Comparison of ENCODE assay signal across 31 cellular contexts in the genomic region with DNA sequence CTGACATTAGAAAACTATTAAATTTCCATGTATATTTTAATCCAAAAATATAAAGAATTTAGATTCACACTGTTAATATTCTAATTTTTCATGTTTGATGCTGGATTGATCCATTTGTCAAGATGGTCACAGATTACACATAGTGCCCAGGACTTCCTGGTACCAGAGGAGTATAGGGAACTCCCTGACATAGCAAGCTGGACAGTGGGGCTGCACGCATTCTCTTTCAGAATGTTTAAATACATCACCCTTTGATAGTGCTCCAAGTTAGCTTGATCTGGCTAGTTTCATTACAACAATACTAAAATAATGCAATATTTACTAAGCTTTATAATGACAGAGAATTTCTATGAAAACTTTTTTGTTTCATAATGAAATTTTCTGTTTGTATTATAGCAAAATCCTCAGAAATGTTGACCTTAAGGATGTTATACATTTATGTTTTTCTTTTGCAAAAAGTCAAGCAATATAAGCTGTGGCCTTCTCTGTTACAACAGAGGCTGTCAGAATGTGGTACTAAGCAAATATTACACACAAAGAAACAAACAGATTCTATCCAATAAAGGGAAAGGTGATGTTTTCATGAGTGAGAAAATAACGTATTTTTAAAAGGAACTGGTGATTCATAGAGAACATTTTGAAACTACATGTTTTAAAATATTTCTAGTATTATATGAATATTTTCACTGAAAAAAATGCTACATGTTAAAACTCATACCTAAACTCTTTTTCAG.
"Had no signal": no experiment of that assay in that cellular context is flagged by ENCODE, and none has a peak within 500 bp of the region (broad histone marks: within the 10 kb centered on the region; RNA-seq: fewer than 3 reads in every experiment).

No MANE protein-coding gene starts in this region.

- H3K9me3 ChIP-seq: gastrocnemius medialis, heart left ventricle had no signal

- H3K27me3 ChIP-seq: brain microvascular endothelial cell, gastrocnemius medialis had no signal

- H3K36me3 Mint-ChIP-seq: activated naive CD8-positive, alpha-beta T cell; WTC11 had no signal

- DNase-seq: activated CD4-positive, alpha-beta T cell treated with anti-CD3 and anti-CD28 coated beads for 48 hours; activated CD4-positive, alpha-beta T cell treated with anti-CD3 and anti-CD28 coated beads, Interleukin-2, amount 50 U/mL, for 1 hour; activated CD4-positive, alpha-beta T cell treated with anti-CD3 and anti-CD28 coated beads, Interleukin-2, amount 50 U/mL, for 48 hours; activated CD8-positive, alpha-beta memory T cell treated with anti-CD3 and anti-CD28 coated beads for 24 hours; activated CD8-positive, alpha-beta T cell treated with anti-CD3 and anti-CD28 coated beads for 36 hours; activated effector memory CD4-positive, alpha-beta T cell treated with Interleukin-2 at 50 U/mL for 16 hours; activated gamma-delta T cell treated with Interleukin-2 at 50 U/mL for 16 hours; activated naive CD4-positive, alpha-beta T cell treated with anti-CD3 and anti-CD28 coated beads, Interleukin-2, amount 50 U/mL, for 16 hours; activated naive CD4-positive, alpha-beta T cell treated with Interleukin-2 at 50 U/mL for 16 hours; activated T-cell treated with anti-CD3 and anti-CD28 coated beads, Interleukin-2, amount 50 U/mL, for 4 hours; amniotic stem cell; anterior cingulate cortex; brain microvascular endothelial cell; caudate nucleus; cortex of kidney; dermis blood vessel endothelial cell; effector CD4-positive, alpha-beta T cell; effector memory CD8-positive, alpha-beta T cell; foreskin fibroblast; gastrocnemius medialis; glutamatergic neuron; heart left ventricle; T-helper 2 cell had no signal

- H3K9me3 Mint-ChIP-seq: activated CD8-positive, alpha-beta T cell treated with anti-CD3 and anti-CD28 coated beads for 36 hours; activated T-cell treated with anti-CD3 and anti-CD28 coated beads, Interleukin-2, amount 50 U/mL, for 4 hours; activated T-helper 17 cell treated with anti-CD3 and anti-CD28 coated beads, Interleukin-2, amount 50 U/mL, for 72 hours; effector memory CD8-positive, alpha-beta T cell; WTC11 had no signal

- H3K4me3 ChIP-seq: gastrocnemius medialis, heart left ventricle had no signal

- H3K27ac ChIP-seq: brain microvascular endothelial cell, epithelial cell of prostate, gastrocnemius medialis, heart left ventricle, VCaP had no signal

- H3K4me1 ChIP-seq: gastrocnemius medialis, heart left ventricle had no signal

- H3K27ac Mint-ChIP-seq: activated CD8-positive, alpha-beta T cell treated with anti-CD3 and anti-CD28 coated beads for 36 hours; activated naive CD8-positive, alpha-beta T cell; activated T-helper 17 cell treated with anti-CD3 and anti-CD28 coated beads, Interleukin-2, amount 50 U/mL, for 72 hours; effector memory CD8-positive, alpha-beta T cell; WTC11 had no signal

- H3K4me3 Mint-ChIP-seq: activated CD8-positive, alpha-beta T cell treated with anti-CD3 and anti-CD28 coated beads for 36 hours; activated naive CD8-positive, alpha-beta T cell; activated T-cell treated with anti-CD3 and anti-CD28 coated beads, Interleukin-2, amount 50 U/mL, for 4 hours; activated T-helper 17 cell treated with anti-CD3 and anti-CD28 coated beads, Interleukin-2, amount 50 U/mL, for 72 hours; effector memory CD8-positive, alpha-beta T cell; WTC11 had no signal

- H3K36me3 ChIP-seq: brain microvascular endothelial cell, gastrocnemius medialis, heart left ventricle had no signal

- FAIRE-seq: astrocyte, endometrium, endothelial cell of umbilical vein had no signal

- H3K4me1 Mint-ChIP-seq: activated T-helper 17 cell treated with anti-CD3 and anti-CD28 coated beads, Interleukin-2, amount 50 U/mL, for 72 hours had no signal
